Comparison of ENCODE assay signal across 8 cellular contexts in genomic region chr6:138818496-138819194, GRCh38. TPM values are rescaled to one million over a fixed set of nuclear protein-coding genes. Genes with fewer than 3 reads are reported as not detected.
DNase-seq lines count a peak whose midpoint lies in the region; ATAC-seq, FAIRE-seq and TF ChIP-seq lines count a peak whose summit lies in the region.

No MANE protein-coding gene starts in this region.

- DNase-seq in GM18507 (ENCODE audit: extremely low spot score, insufficient read length, low read depth) (peak; percentile 20), esophagus squamous epithelium (lab: John Stamatoyannopoulos, UW) (no peak), DMS53 (lab: John Stamatoyannopoulos, UW) (no peak), NCI-H146 (lab: John Stamatoyannopoulos, UW) (no peak), iPS-NIHi7 (ENCODE audit: extremely low spot score) (no peak)
- no peak for DNase-seq in stimulated activated naive CD4-positive, alpha-beta T cell treated with Interleukin-2 at 50 U/mL for 16 hours (lab: John Stamatoyannopoulos, UW)

- no peaks in the 10 kb centered on the region for H3K27me3 ChIP-seq in HUES48 (ENCODE audit: control insufficient read depth, insufficient read depth, low read length)
- no peaks in the 10 kb centered on the region for H3K27me3 ChIP-seq in esophagus squamous epithelium

- no peak for TF ChIP-seq POLR2A in esophagus squamous epithelium (IDR thresholded peaks at IDR 0.05)

- intact Hi-C loops in esophagus squamous epithelium (cut with DNase I) = loop anchor here (10.0 kb wide), 2 partner anchors 166 to 546 kb away; partner anchors contain the start of gene REPS1

- H3K4me3 ChIP-seq in HUES48 (ENCODE audit: low read depth, low read length) (no peak overlapping the region), esophagus squamous epithelium (no peak overlapping the region)

- no peaks in the 10 kb centered on the region for H3K9me3 ChIP-seq in HUES48 (ENCODE audit: control insufficient read depth, insufficient read depth, low read length)
- H3K9me3 ChIP-seq in esophagus squamous epithelium = no peaks in the 10 kb centered on the region

- peak; percentile 72 for FAIRE-seq in GM18507 (lab: Jason Lieb, UNC)

- no peak for TF ChIP-seq CTCF in esophagus squamous epithelium (IDR thresholded peaks at IDR 0.05)

- ATAC-seq in GM21528 (IDR thresholded peaks at IDR 0.05; ENCODE audit: low FRiP score, unreplicated experiment) = peak; percentile 76

- WGBS in esophagus squamous epithelium, 2 donors = 38 to 44% methylated on average over 10 of the region's 10 CpGs

- H3K36me3 ChIP-seq in HUES48 (ENCODE audit: control insufficient read depth, insufficient read depth, low read length) (no peaks in the 10 kb centered on the region), esophagus squamous epithelium (no peaks in the 10 kb centered on the region)

- no peak overlapping the region for H3K9ac ChIP-seq in HUES48 (ENCODE audit: low read depth, low read length)

- H3K4me1 ChIP-seq in HUES48 (ENCODE audit: control insufficient read depth, insufficient read depth, low read length) (peaks cover 15% of the 10 kb centered on the region), esophagus squamous epithelium (peaks cover 7 to 68% (median 12%) of the 10 kb centered on the region in 3 donors)

- peak overlapping the region; percentile 31 for H3K27ac ChIP-seq in HUES48 (ENCODE audit: low read depth, low read length)
- peak overlapping the region; percentile 83 to 90 (median 86) for H3K27ac ChIP-seq in esophagus squamous epithelium

RNA-seq across cellular contexts. Expression of gene ECT2L, which starts 22.8 kb away (rescaled TPM):
- total RNA-seq in esophagus squamous epithelium = not detected

RNA-seq across cellular contexts. Expression of gene CCDC28A, which starts 45.1 kb away (rescaled TPM):
- total RNA-seq in esophagus squamous epithelium = 10 to 100 TPM in 2 of 4 donors, 1 to 10 TPM in 2; 3.9 to 18.9 (median 9.5) TPM
